In genomic region chr18:72859088-72859487, GRCh38 we compare ENCODE assay signal across 8 cellular contexts. TPM values are rescaled to one million over a fixed set of nuclear protein-coding genes. Genes with fewer than 3 reads are reported as not detected.
"Had no signal": no experiment of that assay in that cellular context is flagged by ENCODE, and none has a peak within 500 bp of the region (broad histone marks: within the 10 kb centered on the region; RNA-seq: fewer than 3 reads in every experiment).

No MANE protein-coding gene starts in this region.

- DNase-seq: KBM-7, KG1 had no signal

- H3K27ac ChIP-seq: HL-60, KMS-11 had no signal

- FAIRE-seq: HTR-8/SVneo, K562 had no signal

- ATAC-seq: K562 had no signal

- H3K9ac ChIP-seq: KMS-11 had no signal

- H3K4me3 ChIP-seq: K562 had no signal

- H3K4me2 ChIP-seq: KMS-11 had no signal

RNA-seq across cellular contexts. Expression of gene NETO1, which starts 8.7 kb away (rescaled TPM):
- total RNA-seq: HT-29, HT1080, K562 had no signal
- polyA plus RNA-seq: K562 had no signal
